In the genomic region with DNA sequence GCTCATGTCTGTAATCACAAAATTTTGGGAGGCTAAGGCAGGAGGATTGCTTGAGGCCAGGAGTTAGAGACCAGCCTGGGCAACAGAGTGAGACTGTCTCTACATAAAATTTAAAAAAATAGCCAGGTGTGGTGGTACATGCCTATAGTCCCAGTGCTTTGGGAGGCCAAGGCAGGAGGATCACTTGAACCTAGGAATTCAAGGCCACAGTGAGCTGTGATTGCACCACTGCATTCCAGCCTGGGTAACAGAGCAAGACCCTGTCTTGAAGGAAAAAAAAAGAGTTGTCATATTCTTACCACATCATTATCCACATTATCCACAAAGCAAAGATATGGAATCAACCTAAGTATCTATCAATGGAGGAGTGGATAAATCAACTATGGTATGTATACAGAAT, we compare ENCODE assay signal across 6 cellular contexts. TPM values are rescaled to one million over a fixed set of nuclear protein-coding genes. Genes with fewer than 3 reads are reported as not detected.
"Had no signal": no experiment of that assay in that cellular context is flagged by ENCODE, and none has a peak within 500 bp of the region (broad histone marks: within the 10 kb centered on the region; RNA-seq: fewer than 3 reads in every experiment).

No MANE protein-coding gene starts in this region.

- H3K36me3 Mint-ChIP-seq: IgD-negative memory B cell had no signal

- H3K4me3 Mint-ChIP-seq: IgD-negative memory B cell had no signal

- DNase-seq: IMR-90, KBM-7, KG1 had no signal

- H3K9me3 Mint-ChIP-seq: IgD-negative memory B cell had no signal

- H3K4me3 ChIP-seq: K562 had no signal

- H3K27me3 Mint-ChIP-seq: IgD-negative memory B cell had no signal

- ATAC-seq: K562 had no signal

- FAIRE-seq: HTR-8/SVneo, K562 had no signal

RNA-seq across cellular contexts. Expression of a gene that starts 30.7 kb away (rescaled TPM):
- polyA plus RNA-seq: IgD-negative memory B cell had no signal
